Comparison of ENCODE assay signal across 16 cellular contexts in the genomic region with DNA sequence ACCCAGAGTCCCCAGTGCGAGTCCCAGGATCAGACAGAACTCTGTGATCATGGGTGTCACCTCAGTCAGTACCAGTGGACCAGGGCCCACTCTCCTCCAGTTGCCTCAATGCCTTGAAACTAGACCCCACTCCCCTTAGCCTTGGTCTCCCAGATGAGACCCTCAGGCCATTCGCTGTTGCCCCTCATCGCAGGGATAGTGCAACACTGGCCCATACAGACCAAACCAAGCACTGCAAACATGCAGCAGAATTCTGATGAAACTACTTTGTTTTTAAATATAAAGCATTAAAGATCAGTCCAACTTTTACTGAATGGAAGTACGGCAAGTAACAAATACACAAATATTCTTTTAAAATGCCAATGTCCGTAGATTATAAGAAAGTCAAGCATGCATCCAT.
A peak's percentile ranks its signal among the peaks of the same experiment; 100 is the strongest.
DNase-seq lines count a peak whose midpoint lies in the region; ATAC-seq, FAIRE-seq and TF ChIP-seq lines count a peak whose summit lies in the region.
"Had no signal": no experiment of that assay in that cellular context is flagged by ENCODE, and none has a peak within 500 bp of the region (broad histone marks: within the 10 kb centered on the region; RNA-seq: fewer than 3 reads in every experiment).

No MANE protein-coding gene starts in this region.

- peaks cover 13 to 26% of the 10 kb centered on the region in 2 donors for H3K27me3 Mint-ChIP-seq in natural killer cell (ENCODE audit: low read depth in 2 of 2)

- no peak for ATAC-seq in natural killer cell
- no peak for ATAC-seq in sciatic nerve
- ATAC-seq: HCT116 had no signal

- H3K4me3 Mint-ChIP-seq in natural killer cell = no peak overlapping the region

- no peak for DNase-seq in BE2C
- peak; percentile 32 for DNase-seq in HEK293T (ENCODE audit: extremely low spot score)
- DNase-seq in bronchial epithelial cell (ENCODE audit: low read depth) = no peak
- DNase-seq in natural killer cell = no peak
- no peak for DNase-seq in ACHN
- DNase-seq in H4 (ENCODE audit: low spot score) = no peak
- no peak for DNase-seq in activated T-cell treated with anti-CD3 and anti-CD28 coated beads for 4 hours
- DNase-seq in sciatic nerve (ENCODE audit: low spot score) = no peak
- DNase-seq: NCI-H1092, NCI-H226, NCI-H526 treated with DMSO at 0.1 percent for 48 hours, PC-9 had no signal

- TF ChIP-seq CTCF in BE2C (IDR thresholded peaks at IDR 0.05; ENCODE audit: low read depth, low read length) (peak; percentile 28; the same call in 1 of the 2 replicates), bronchial epithelial cell (IDR thresholded peaks at IDR 0.05; ENCODE audit: insufficient read depth, low read length, severe bottlenecking) (peak; percentile 50), natural killer cell (IDR thresholded peaks at IDR 0.05) (peak; percentile 20)

- H3K4me1 ChIP-seq in BE2C = no peaks in the 10 kb centered on the region
- H3K4me1 ChIP-seq: BLaER1 had no signal

- no peak overlapping the region for H3K27ac Mint-ChIP-seq in natural killer cell

- POLR2A ChIA-PET in HEK293T (lab: Yijun Ruan, JAX) = no interaction called here

- CTCF ChIA-PET in HEK293T (lab: Yijun Ruan, JAX) = no interaction called here

- H3K4me1 Mint-ChIP-seq in natural killer cell = no peaks in the 10 kb centered on the region

- H3K27me3 ChIP-seq in BE2C (no peaks in the 10 kb centered on the region), bronchial epithelial cell (ENCODE audit: control insufficient read depth, insufficient read depth, low read length) (no peaks in the 10 kb centered on the region)
- H3K27me3 ChIP-seq: BLaER1 had no signal

- H3K36me3 ChIP-seq in BE2C (no peaks in the 10 kb centered on the region), bronchial epithelial cell (ENCODE audit: control insufficient read depth, insufficient read depth, low read length) (no peaks in the 10 kb centered on the region)
- H3K36me3 ChIP-seq: BLaER1 had no signal

- intact Hi-C loops in natural killer cell (cut with micrococcal nuclease) = no loop called here
- intact Hi-C loops in sciatic nerve (cut with DNase I) = no loop called here

- no peaks in the 10 kb centered on the region for H3K9me3 ChIP-seq in BE2C
- H3K9me3 ChIP-seq: BLaER1 had no signal

- H3K36me3 Mint-ChIP-seq in natural killer cell = no peaks in the 10 kb centered on the region

- H3K4me3 ChIP-seq in BE2C (ENCODE audit: low read depth, low read length) (no peak overlapping the region), bronchial epithelial cell (ENCODE audit: low read depth, low read length) (no peak overlapping the region)
- H3K4me3 ChIP-seq: BLaER1, PC-9, SK-N-MC had no signal

- FAIRE-seq in bronchial epithelial cell (lab: Jason Lieb, UNC) = no peak
- FAIRE-seq: HTR-8/SVneo had no signal

- no peaks in the 10 kb centered on the region for H3K9me3 Mint-ChIP-seq in natural killer cell

- in situ Hi-C loops in ACHN (cut with HindIII; ENCODE audit: low pct_ligation_motif_present, low pct_unique_long_range_greater_than_20kb, low sequenced_read_pairs) = no loop called here

TF ChIP-seq in HEK293T, 16 proteins besides CTCF, POLR2A, EP300 and RAD21:
- TF ChIP-seq CTBP1 (IDR thresholded peaks at IDR 0.05; ENCODE audit: borderline replicate concordance) (no peak), FOXM1 (IDR thresholded peaks at IDR 0.05; ENCODE audit: borderline replicate concordance) (no peak), ZNF384 (IDR thresholded peaks at IDR 0.05) (no peak), BHLHE40 (IDR thresholded peaks at IDR 0.05; ENCODE audit: borderline replicate concordance) (no peak), FOXK2 (IDR thresholded peaks at IDR 0.05) (no peak), L3MBTL2 (conservative IDR thresholded peaks at IDR 0.05) (no peak), HDGF (IDR thresholded peaks at IDR 0.05; ENCODE audit: borderline replicate concordance) (no peak), NFRKB (IDR thresholded peaks at IDR 0.05) (no peak), TARDBP (IDR thresholded peaks at IDR 0.05) (no peak), SUZ12 (IDR thresholded peaks at IDR 0.05) (no peak), FOXA1 (IDR thresholded peaks at IDR 0.05) (no peak), LEF1 (IDR thresholded peaks at IDR 0.05; ENCODE audit: borderline replicate concordance) (no peak), ARNT (IDR thresholded peaks at IDR 0.05) (no peak), ELF4 (IDR thresholded peaks at IDR 0.05) (no peak), SP1 (IDR thresholded peaks at IDR 0.05) (no peak)
- TF ChIP-seq, protein P1, sequence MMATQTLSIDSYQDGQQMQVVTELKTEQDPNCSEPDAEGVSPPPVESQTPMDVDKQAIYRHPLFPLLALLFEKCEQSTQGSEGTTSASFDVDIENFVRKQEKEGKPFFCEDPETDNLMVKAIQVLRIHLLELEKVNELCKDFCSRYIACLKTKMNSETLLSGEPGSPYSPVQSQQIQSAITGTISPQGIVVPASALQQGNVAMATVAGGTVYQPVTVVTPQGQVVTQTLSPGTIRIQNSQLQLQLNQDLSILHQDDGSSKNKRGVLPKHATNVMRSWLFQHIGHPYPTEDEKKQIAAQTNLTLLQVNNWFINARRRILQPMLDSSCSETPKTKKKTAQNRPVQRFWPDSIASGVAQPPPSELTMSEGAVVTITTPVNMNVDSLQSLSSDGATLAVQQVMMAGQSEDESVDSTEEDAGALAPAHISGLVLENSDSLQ (IDR thresholded peaks at IDR 0.05) = no peak
